1 cellular context compared by ENCODE assay signal in the genomic region with DNA sequence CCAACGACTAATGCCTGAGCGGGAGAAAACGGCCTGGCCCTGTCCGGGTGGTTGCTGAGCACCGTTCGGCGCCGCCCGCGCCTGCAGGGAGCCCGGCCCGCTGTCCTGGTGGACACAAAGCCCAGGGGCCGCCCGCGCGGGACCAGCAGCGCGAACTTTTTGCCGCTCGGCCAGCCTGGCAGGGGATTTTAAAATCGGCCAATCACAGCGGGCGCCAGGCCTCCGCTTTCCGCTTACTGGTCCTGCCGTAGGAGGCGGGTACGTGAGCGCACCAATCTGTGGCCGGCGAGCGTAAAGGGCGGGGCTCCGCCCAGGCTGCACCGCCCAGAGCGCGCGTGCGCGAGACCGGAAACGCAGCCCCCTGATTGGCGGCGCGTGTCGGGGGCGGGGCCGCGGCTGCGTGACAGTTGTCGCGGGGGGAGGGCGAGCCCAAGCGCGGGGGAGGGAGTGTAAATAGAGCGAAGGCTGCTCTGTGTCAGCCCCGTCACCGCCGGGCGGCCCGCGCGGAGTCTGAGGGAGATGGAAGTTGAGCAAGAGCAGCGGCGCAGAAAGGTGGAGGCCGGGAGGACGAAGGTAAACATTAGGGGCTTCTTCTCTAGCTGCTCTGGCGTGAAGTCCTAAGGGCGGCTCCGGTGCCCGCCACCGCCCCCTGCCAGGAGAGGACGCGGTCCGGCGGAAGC.
TF ChIP-seq lines count a peak whose summit lies in the region.

A gene (minus strand): TSS at position 161 of the 680 bp plus-strand sequence. CDS start 1,132 bp downstream, outside the sequence.
A gene with protein sequence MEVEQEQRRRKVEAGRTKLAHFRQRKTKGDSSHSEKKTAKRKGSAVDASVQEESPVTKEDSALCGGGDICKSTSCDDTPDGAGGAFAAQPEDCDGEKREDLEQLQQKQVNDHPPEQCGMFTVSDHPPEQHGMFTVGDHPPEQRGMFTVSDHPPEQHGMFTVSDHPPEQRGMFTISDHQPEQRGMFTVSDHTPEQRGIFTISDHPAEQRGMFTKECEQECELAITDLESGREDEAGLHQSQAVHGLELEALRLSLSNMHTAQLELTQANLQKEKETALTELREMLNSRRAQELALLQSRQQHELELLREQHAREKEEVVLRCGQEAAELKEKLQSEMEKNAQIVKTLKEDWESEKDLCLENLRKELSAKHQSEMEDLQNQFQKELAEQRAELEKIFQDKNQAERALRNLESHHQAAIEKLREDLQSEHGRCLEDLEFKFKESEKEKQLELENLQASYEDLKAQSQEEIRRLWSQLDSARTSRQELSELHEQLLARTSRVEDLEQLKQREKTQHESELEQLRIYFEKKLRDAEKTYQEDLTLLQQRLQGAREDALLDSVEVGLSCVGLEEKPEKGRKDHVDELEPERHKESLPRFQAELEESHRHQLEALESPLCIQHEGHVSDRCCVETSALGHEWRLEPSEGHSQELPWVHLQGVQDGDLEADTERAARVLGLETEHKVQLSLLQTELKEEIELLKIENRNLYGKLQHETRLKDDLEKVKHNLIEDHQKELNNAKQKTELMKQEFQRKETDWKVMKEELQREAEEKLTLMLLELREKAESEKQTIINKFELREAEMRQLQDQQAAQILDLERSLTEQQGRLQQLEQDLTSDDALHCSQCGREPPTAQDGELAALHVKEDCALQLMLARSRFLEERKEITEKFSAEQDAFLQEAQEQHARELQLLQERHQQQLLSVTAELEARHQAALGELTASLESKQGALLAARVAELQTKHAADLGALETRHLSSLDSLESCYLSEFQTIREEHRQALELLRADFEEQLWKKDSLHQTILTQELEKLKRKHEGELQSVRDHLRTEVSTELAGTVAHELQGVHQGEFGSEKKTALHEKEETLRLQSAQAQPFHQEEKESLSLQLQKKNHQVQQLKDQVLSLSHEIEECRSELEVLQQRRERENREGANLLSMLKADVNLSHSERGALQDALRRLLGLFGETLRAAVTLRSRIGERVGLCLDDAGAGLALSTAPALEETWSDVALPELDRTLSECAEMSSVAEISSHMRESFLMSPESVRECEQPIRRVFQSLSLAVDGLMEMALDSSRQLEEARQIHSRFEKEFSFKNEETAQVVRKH (N-terminal part only) (plus strand): TSS at position 447 of the 680 bp plus-strand sequence. CDS start 73 bp downstream, at position 520.

TF ChIP-seq in K562, 482 proteins besides CTCF, POLR2A, EP300 and RAD21 (continued from another document and continues in another):
- TF ChIP-seq FOXJ2 (tag; IDR thresholded peaks at IDR 0.05) (peak; percentile 52; the same call in 1 of the 2 replicates), SIN3B (IDR thresholded peaks at IDR 0.05; ENCODE audit: low read depth) (peak; percentile 88), SIX5 (IDR thresholded peaks at IDR 0.05; ENCODE audit: borderline replicate concordance in 1 of 2, insufficient read depth in 1 of 2, low read depth in 1 of 2, low read length in 2 of 2) (no peak), SP2 (IDR thresholded peaks at IDR 0.05; ENCODE audit: extremely low read depth, low read depth, low read length, poor library complexity, severe bottlenecking) (peak; percentile 62), HOXB6 (CRISPR knock-in tag; IDR thresholded peaks at IDR 0.05; ENCODE audit: borderline replicate concordance) (no peak), BRD4 (IDR thresholded peaks at IDR 0.05) (peak; percentile 86; the same call in 1 of the 2 replicates), MEIS2 (IDR thresholded peaks at IDR 0.05; ENCODE audit: partially characterized antibody) (peak; percentile 87), RFX5 (IDR thresholded peaks at IDR 0.05; ENCODE audit: low read depth, low read length) (no peak), NFIC (IDR thresholded peaks at IDR 0.05) (no peak), TOE1 (IDR thresholded peaks at IDR 0.05; ENCODE audit: borderline replicate concordance) (no peak), TOE1 (CRISPR knock-in tag; IDR thresholded peaks at IDR 0.05; ENCODE audit: borderline replicate concordance, low read depth) (no peak), HMGN3 (IDR thresholded peaks at IDR 0.05; ENCODE audit: borderline replicate concordance, extremely low read depth, insufficient read length, low read depth, low read length) (peak; percentile 95), ZNF444 (CRISPR knock-in tag; IDR thresholded peaks at IDR 0.05) (peak; percentile 84), ZNF57 (CRISPR knock-in tag; IDR thresholded peaks at IDR 0.05) (no peak), HMG20B (CRISPR knock-in tag; IDR thresholded peaks at IDR 0.05) (no peak), SMAD4 (CRISPR knock-in tag; conservative IDR thresholded peaks at IDR 0.05) (peak; percentile 83), ZNF696 (CRISPR knock-in tag; conservative IDR thresholded peaks at IDR 0.05) (no peak), SMAD1 (IDR thresholded peaks at IDR 0.05; ENCODE audit: low read depth, low read length, partially characterized antibody) (peak; percentile 40), NUFIP1 (IDR thresholded peaks at IDR 0.05; ENCODE audit: partially characterized antibody) (no peak)
- TF ChIP-seq, protein P1, sequence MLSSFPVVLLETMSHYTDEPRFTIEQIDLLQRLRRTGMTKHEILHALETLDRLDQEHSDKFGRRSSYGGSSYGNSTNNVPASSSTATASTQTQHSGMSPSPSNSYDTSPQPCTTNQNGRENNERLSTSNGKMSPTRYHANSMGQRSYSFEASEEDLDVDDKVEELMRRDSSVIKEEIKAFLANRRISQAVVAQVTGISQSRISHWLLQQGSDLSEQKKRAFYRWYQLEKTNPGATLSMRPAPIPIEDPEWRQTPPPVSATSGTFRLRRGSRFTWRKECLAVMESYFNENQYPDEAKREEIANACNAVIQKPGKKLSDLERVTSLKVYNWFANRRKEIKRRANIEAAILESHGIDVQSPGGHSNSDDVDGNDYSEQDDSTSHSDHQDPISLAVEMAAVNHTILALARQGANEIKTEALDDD (IDR thresholded peaks at IDR 0.05) = no peak
- TF ChIP-seq, protein P2, sequence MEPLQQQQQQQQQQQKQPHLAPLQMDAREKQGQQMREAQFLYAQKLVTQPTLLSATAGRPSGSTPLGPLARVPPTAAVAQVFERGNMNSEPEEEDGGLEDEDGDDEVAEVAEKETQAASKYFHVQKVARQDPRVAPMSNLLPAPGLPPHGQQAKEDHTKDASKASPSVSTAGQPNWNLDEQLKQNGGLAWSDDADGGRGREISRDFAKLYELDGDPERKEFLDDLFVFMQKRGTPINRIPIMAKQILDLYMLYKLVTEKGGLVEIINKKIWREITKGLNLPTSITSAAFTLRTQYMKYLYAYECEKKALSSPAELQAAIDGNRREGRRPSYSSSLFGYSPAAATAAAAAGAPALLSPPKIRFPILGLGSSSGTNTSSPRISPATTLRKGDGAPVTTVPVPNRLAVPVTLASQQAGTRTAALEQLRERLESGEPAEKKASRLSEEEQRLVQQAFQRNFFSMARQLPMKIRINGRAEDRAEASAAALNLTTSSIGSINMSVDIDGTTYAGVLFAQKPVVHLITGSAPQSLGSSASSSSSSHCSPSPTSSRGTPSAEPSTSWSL (CRISPR knock-in tag; IDR thresholded peaks at IDR 0.05; ENCODE audit: borderline replicate concordance) = no peak
- TF ChIP-seq, protein P3, sequence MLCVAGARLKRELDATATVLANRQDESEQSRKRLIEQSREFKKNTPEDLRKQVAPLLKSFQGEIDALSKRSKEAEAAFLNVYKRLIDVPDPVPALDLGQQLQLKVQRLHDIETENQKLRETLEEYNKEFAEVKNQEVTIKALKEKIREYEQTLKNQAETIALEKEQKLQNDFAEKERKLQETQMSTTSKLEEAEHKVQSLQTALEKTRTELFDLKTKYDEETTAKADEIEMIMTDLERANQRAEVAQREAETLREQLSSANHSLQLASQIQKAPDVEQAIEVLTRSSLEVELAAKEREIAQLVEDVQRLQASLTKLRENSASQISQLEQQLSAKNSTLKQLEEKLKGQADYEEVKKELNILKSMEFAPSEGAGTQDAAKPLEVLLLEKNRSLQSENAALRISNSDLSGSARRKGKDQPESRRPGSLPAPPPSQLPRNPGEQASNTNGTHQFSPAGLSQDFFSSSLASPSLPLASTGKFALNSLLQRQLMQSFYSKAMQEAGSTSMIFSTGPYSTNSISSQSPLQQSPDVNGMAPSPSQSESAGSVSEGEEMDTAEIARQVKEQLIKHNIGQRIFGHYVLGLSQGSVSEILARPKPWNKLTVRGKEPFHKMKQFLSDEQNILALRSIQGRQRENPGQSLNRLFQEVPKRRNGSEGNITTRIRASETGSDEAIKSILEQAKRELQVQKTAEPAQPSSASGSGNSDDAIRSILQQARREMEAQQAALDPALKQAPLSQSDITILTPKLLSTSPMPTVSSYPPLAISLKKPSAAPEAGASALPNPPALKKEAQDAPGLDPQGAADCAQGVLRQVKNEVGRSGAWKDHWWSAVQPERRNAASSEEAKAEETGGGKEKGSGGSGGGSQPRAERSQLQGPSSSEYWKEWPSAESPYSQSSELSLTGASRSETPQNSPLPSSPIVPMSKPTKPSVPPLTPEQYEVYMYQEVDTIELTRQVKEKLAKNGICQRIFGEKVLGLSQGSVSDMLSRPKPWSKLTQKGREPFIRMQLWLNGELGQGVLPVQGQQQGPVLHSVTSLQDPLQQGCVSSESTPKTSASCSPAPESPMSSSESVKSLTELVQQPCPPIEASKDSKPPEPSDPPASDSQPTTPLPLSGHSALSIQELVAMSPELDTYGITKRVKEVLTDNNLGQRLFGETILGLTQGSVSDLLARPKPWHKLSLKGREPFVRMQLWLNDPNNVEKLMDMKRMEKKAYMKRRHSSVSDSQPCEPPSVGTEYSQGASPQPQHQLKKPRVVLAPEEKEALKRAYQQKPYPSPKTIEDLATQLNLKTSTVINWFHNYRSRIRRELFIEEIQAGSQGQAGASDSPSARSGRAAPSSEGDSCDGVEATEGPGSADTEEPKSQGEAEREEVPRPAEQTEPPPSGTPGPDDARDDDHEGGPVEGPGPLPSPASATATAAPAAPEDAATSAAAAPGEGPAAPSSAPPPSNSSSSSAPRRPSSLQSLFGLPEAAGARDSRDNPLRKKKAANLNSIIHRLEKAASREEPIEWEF (CRISPR knock-in tag; IDR thresholded peaks at IDR 0.05) = no peak
- TF ChIP-seq, protein P4, sequence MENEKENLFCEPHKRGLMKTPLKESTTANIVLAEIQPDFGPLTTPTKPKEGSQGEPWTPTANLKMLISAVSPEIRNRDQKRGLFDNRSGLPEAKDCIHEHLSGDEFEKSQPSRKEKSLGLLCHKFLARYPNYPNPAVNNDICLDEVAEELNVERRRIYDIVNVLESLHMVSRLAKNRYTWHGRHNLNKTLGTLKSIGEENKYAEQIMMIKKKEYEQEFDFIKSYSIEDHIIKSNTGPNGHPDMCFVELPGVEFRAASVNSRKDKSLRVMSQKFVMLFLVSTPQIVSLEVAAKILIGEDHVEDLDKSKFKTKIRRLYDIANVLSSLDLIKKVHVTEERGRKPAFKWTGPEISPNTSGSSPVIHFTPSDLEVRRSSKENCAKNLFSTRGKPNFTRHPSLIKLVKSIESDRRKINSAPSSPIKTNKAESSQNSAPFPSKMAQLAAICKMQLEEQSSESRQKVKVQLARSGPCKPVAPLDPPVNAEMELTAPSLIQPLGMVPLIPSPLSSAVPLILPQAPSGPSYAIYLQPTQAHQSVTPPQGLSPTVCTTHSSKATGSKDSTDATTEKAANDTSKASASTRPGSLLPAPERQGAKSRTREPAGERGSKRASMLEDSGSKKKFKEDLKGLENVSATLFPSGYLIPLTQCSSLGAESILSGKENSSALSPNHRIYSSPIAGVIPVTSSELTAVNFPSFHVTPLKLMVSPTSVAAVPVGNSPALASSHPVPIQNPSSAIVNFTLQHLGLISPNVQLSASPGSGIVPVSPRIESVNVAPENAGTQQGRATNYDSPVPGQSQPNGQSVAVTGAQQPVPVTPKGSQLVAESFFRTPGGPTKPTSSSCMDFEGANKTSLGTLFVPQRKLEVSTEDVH (IDR thresholded peaks at IDR 0.05; ENCODE audit: low read depth, partially characterized antibody) = peak; percentile 66
- TF ChIP-seq, protein P5, sequence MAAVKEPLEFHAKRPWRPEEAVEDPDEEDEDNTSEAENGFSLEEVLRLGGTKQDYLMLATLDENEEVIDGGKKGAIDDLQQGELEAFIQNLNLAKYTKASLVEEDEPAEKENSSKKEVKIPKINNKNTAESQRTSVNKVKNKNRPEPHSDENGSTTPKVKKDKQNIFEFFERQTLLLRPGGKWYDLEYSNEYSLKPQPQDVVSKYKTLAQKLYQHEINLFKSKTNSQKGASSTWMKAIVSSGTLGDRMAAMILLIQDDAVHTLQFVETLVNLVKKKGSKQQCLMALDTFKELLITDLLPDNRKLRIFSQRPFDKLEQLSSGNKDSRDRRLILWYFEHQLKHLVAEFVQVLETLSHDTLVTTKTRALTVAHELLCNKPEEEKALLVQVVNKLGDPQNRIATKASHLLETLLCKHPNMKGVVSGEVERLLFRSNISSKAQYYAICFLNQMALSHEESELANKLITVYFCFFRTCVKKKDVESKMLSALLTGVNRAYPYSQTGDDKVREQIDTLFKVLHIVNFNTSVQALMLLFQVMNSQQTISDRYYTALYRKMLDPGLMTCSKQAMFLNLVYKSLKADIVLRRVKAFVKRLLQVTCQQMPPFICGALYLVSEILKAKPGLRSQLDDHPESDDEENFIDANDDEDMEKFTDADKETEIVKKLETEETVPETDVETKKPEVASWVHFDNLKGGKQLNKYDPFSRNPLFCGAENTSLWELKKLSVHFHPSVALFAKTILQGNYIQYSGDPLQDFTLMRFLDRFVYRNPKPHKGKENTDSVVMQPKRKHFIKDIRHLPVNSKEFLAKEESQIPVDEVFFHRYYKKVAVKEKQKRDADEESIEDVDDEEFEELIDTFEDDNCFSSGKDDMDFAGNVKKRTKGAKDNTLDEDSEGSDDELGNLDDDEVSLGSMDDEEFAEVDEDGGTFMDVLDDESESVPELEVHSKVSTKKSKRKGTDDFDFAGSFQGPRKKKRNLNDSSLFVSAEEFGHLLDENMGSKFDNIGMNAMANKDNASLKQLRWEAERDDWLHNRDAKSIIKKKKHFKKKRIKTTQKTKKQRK (IDR thresholded peaks at IDR 0.05; ENCODE audit: borderline replicate concordance, low read depth, low read length) = no peak
- TF ChIP-seq, protein P6, sequence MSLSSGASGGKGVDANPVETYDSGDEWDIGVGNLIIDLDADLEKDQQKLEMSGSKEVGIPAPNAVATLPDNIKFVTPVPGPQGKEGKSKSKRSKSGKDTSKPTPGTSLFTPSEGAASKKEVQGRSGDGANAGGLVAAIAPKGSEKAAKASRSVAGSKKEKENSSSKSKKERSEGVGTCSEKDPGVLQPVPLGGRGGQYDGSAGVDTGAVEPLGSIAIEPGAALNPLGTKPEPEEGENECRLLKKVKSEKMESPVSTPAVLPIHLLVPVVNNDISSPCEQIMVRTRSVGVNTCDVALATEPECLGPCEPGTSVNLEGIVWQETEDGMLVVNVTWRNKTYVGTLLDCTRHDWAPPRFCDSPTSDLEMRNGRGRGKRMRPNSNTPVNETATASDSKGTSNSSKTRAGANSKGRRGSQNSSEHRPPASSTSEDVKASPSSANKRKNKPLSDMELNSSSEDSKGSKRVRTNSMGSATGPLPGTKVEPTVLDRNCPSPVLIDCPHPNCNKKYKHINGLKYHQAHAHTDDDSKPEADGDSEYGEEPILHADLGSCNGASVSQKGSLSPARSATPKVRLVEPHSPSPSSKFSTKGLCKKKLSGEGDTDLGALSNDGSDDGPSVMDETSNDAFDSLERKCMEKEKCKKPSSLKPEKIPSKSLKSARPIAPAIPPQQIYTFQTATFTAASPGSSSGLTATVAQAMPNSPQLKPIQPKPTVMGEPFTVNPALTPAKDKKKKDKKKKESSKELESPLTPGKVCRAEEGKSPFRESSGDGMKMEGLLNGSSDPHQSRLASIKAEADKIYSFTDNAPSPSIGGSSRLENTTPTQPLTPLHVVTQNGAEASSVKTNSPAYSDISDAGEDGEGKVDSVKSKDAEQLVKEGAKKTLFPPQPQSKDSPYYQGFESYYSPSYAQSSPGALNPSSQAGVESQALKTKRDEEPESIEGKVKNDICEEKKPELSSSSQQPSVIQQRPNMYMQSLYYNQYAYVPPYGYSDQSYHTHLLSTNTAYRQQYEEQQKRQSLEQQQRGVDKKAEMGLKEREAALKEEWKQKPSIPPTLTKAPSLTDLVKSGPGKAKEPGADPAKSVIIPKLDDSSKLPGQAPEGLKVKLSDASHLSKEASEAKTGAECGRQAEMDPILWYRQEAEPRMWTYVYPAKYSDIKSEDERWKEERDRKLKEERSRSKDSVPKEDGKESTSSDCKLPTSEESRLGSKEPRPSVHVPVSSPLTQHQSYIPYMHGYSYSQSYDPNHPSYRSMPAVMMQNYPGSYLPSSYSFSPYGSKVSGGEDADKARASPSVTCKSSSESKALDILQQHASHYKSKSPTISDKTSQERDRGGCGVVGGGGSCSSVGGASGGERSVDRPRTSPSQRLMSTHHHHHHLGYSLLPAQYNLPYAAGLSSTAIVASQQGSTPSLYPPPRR (CRISPR knock-in tag; IDR thresholded peaks at IDR 0.05; ENCODE audit: borderline replicate concordance) = no peak
